In the genomic region with DNA sequence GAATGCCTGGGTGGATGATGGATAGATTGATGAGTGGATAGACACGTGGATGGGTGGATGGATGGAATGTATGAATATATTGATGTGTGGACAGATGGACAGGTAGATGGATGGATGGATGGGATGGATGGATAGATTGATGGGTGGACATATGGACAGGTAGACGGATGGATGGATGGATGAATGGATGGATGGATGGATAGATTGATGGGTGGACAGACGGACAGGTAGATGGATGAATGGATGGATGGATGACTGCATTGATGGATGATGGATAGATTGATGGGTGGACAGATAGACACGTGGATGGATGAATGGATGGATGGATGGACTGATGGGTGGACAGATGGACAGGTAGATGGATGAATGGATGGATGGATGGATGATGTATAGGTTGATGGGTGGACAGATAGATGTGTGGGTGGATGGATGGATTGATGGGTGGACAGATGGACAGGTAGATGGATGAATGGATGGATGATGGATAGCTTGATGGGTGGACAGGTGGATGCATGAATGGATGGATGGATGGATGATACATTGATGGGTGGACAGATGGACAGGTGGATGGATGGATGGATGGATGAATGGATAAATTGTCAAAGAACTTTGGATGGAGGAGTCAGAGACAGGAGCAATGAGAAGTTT, we compare ENCODE assay signal across 26 cellular contexts.
DNase-seq lines count a peak whose midpoint lies in the region; ATAC-seq, FAIRE-seq and TF ChIP-seq lines count a peak whose summit lies in the region.
"Had no signal": no experiment of that assay in that cellular context is flagged by ENCODE, and none has a peak within 500 bp of the region (broad histone marks: within the 10 kb centered on the region; RNA-seq: fewer than 3 reads in every experiment).

No MANE protein-coding gene starts in this region.

- TF ChIP-seq CTCF in natural killer cell (IDR thresholded peaks at IDR 0.05) (no peak), K562 (IDR thresholded peaks at IDR 0.05 in 2 of 3, conservative IDR thresholded peaks at IDR 0.05 in 1 of 3; ENCODE audit: insufficient read depth in 2 of 3, low read depth in 1 of 3, low read length in 3 of 3) (no peak)

- no peaks in the 10 kb centered on the region for H3K9me1 ChIP-seq in K562 (ENCODE audit: control insufficient read depth, insufficient read depth, low read length)

- no peaks in the 10 kb centered on the region for H3K36me3 ChIP-seq in K562 (ENCODE audit: control insufficient read depth, insufficient read depth, low read length)
- H3K36me3 ChIP-seq: BE2C; BLaER1 treated with 17β-estradiol and CSF1 and Interleukin-3, amounts not matched to agents 10 nM and 100 nM had no signal

- H3K27ac Mint-ChIP-seq in natural killer cell treated with Interleukin-12 subunit alpha and Interleukin-12 subunit beta and Interleukin-15 and Interleukin-18, amount 100 ng/mL, for 72 hours, result no peak overlapping the region
- no peak overlapping the region for H3K27ac Mint-ChIP-seq in natural killer cell
- H3K27ac Mint-ChIP-seq: CD14-positive monocyte; CD4-positive, alpha-beta T cell; CD8-positive, alpha-beta memory T cell; H9 had no signal

- no TSS peak for BruUV-seq in K562 (replicated peaks; lab: Mats Ljungman, UMichigan)

- WGBS in K562 (ENCODE audit: insufficient coverage, low coverage, missing lambda C conversion rate), result 0% methylated on average over 4 of the region's 4 CpGs

- no peak for TF ChIP-seq POLR2A in K562 (conservative IDR thresholded peaks at IDR 0.05)

- no peaks in the 10 kb centered on the region for H3K9me3 Mint-ChIP-seq in natural killer cell treated with Interleukin-12 subunit alpha and Interleukin-12 subunit beta and Interleukin-15 and Interleukin-18, amount 100 ng/mL, for 72 hours
- no peaks in the 10 kb centered on the region for H3K9me3 Mint-ChIP-seq in natural killer cell
- H3K9me3 Mint-ChIP-seq: CD4-positive, alpha-beta T cell; CD8-positive, alpha-beta memory T cell had no signal

- in situ Hi-C loops in K562 (cut with MboI), result no loop called here

- H3K4me3 Mint-ChIP-seq in natural killer cell treated with Interleukin-12 subunit alpha and Interleukin-12 subunit beta and Interleukin-15 and Interleukin-18, amount 100 ng/mL, for 72 hours, result no peak overlapping the region
- no peak overlapping the region for H3K4me3 Mint-ChIP-seq in natural killer cell
- H3K4me3 Mint-ChIP-seq: CD14-positive monocyte; CD4-positive, alpha-beta T cell; CD8-positive, alpha-beta memory T cell; H9 had no signal

- no peaks in the 10 kb centered on the region for H3K27me3 Mint-ChIP-seq in natural killer cell treated with Interleukin-12 subunit alpha and Interleukin-12 subunit beta and Interleukin-15 and Interleukin-18, amount 100 ng/mL, for 72 hours
- no peaks in the 10 kb centered on the region for H3K27me3 Mint-ChIP-seq in natural killer cell (ENCODE audit: low read depth in 2 of 2)
- H3K27me3 Mint-ChIP-seq: CD4-positive, alpha-beta T cell had no signal

- ATAC-seq in natural killer cell treated with Interleukin-12 subunit alpha and Interleukin-12 subunit beta and Interleukin-15 and Interleukin-18, amount 100 ng/mL, for 72 hours, result no peak
- ATAC-seq in natural killer cell (no peak), K562 (no peak), Right ventricle myocardium superior (ENCODE audit: poor library complexity) (no peak), HG02642 (IDR thresholded peaks at IDR 0.05; ENCODE audit: poor library complexity, unreplicated experiment) (no peak)
- ATAC-seq: A549, GM12878, HCT116 had no signal

- intact Hi-C loops in natural killer cell (cut with micrococcal nuclease) (no loop called here), K562 (cut with micrococcal nuclease) (no loop called here), posterior vena cava (cut with DNase I) (no loop called here), Right ventricle myocardium superior (cut with DNase I) (no loop called here)

- peaks cover 0 to 12% of the 10 kb centered on the region in 2 experiments; a peak in 3 of 5 replicates for H3K4me1 ChIP-seq in K562 (replicated peaks in 1 of 2; ENCODE audit: control insufficient read depth in 2 of 2, insufficient read depth in 2 of 2, low read length in 2 of 2)
- H3K4me1 ChIP-seq: A549, BE2C had no signal

- H3K79me2 ChIP-seq in K562 (ENCODE audit: control insufficient read depth, insufficient read depth, low read length), result no peaks in the 10 kb centered on the region

- no peaks in the 10 kb centered on the region for H3K4me1 Mint-ChIP-seq in natural killer cell treated with Interleukin-12 subunit alpha and Interleukin-12 subunit beta and Interleukin-15 and Interleukin-18, amount 100 ng/mL, for 72 hours (ENCODE audit: low read depth in 2 of 2)
- H3K4me1 Mint-ChIP-seq in natural killer cell, result no peaks in the 10 kb centered on the region
- H3K4me1 Mint-ChIP-seq: CD14-positive monocyte; CD8-positive, alpha-beta memory T cell had no signal

- no peaks in the 10 kb centered on the region for H3K36me3 Mint-ChIP-seq in natural killer cell treated with Interleukin-12 subunit alpha and Interleukin-12 subunit beta and Interleukin-15 and Interleukin-18, amount 100 ng/mL, for 72 hours
- no peaks in the 10 kb centered on the region for H3K36me3 Mint-ChIP-seq in natural killer cell
- H3K36me3 Mint-ChIP-seq: CD14-positive monocyte; CD8-positive, alpha-beta memory T cell had no signal

- H3K4me2 ChIP-seq in K562 (ENCODE audit: insufficient read depth, low read length), result no peak overlapping the region
- H3K4me2 ChIP-seq: A549; BLaER1 treated with 17β-estradiol and CSF1 and Interleukin-3, amounts not matched to agents 10 nM and 100 nM had no signal

- POLR2A ChIA-PET in K562 (lab: Yijun Ruan, JAX), result interaction anchor here (0.6 to 1.3 kb wide), 2 partner anchors 13 to 815 kb away, joined by 3 read pairs; no protein-coding TSS in a partner anchor

- H3K9ac ChIP-seq in K562 (ENCODE audit: insufficient read depth in 1 of 2, low read depth in 2 of 2, low read length in 2 of 2), result no peak overlapping the region
- H3K9ac ChIP-seq: BLaER1 treated with 17β-estradiol and CSF1 and Interleukin-3, amounts not matched to agents 10 nM and 100 nM; GM23248 had no signal

- CTCF ChIA-PET in K562 (lab: Yijun Ruan, JAX; ENCODE audit: low intra/inter-chr PET ratio), result no interaction called here

- no peak overlapping the region for H2AFZ ChIP-seq in K562 (ENCODE audit: low read depth, low read length)
- H2AFZ ChIP-seq: GM23248 had no signal

- no peak overlapping the region for H3K27ac ChIP-seq in K562 (ENCODE audit: extremely low read depth, low read depth, low read length)
- H3K27ac ChIP-seq: A549; BLaER1 treated with 17β-estradiol and CSF1 and Interleukin-3, amounts not matched to agents 10 nM and 100 nM; GM23248 had no signal

- no peaks in the 10 kb centered on the region for H4K20me1 ChIP-seq in K562 (replicated peaks; ENCODE audit: control insufficient read depth, insufficient read depth, low read length)
- H4K20me1 ChIP-seq: BLaER1 treated with 17β-estradiol and CSF1 and Interleukin-3, amounts not matched to agents 10 nM and 100 nM had no signal

- DNase-seq in natural killer cell treated with Interleukin-12 subunit alpha and Interleukin-12 subunit beta and Interleukin-15 and Interleukin-18, amount 100 ng/mL, for 72 hours (ENCODE audit: low spot score), result peak; percentile 8
- no peak for DNase-seq in natural killer cell
- DNase-seq in K562 (ENCODE audit: extremely low read depth in 1 of 4, low spot score in 3 of 4), result no peak
- DNase-seq in posterior vena cava (ENCODE audit: low spot score), result peak; percentile 0
- no peak for DNase-seq in Right ventricle myocardium superior
- no peak for DNase-seq in activated effector memory CD4-positive, alpha-beta T cell treated with anti-CD3 and anti-CD28 coated beads, Interleukin-2, amount 50 U/mL, for 16 hours
- DNase-seq: 8988T; ACHN; AML-193; BE2C; CD4-positive, alpha-beta T cell; CD8-positive, alpha-beta memory T cell; DMS 273 treated with DMSO at 0.1 percent for 48 hours; DMS79; EL; GDM1; GM23248; H9 had no signal

- FAIRE-seq in K562 (lab: Jason Lieb, UNC), result no peak
- FAIRE-seq: A549, D721Med, GM12878, GM19239 had no signal

- TF ChIP-seq RAD21 in K562 (CRISPR knock-in tag; conservative IDR thresholded peaks at IDR 0.05 in 1 of 2, IDR thresholded peaks at IDR 0.05 in 1 of 2), result no peak

- peaks cover 7% of the 10 kb centered on the region; the same call in 1 of the 2 replicates for H3K9me3 ChIP-seq in K562 (replicated peaks; ENCODE audit: control insufficient read depth, insufficient read depth, low read depth, low read length)
- H3K9me3 ChIP-seq: A549, BE2C had no signal

- no peak for TF ChIP-seq EP300 in K562 (IDR thresholded peaks at IDR 0.05; ENCODE audit: low read length)

- peaks cover 0 to 7% of the 10 kb centered on the region in 2 experiments; a peak in 3 of 5 replicates for H3K27me3 ChIP-seq in K562 (ENCODE audit: control insufficient read depth in 2 of 2, insufficient read depth in 2 of 2, low read length in 2 of 2)
- H3K27me3 ChIP-seq: BE2C; BLaER1 treated with 17β-estradiol and CSF1 and Interleukin-3, amounts not matched to agents 10 nM and 100 nM had no signal

- no peak overlapping the region for H3K4me3 ChIP-seq in K562
- H3K4me3 ChIP-seq: A549; BLaER1 treated with 17β-estradiol and CSF1 and Interleukin-3, amounts not matched to agents 10 nM and 100 nM; GM12878; GM23248 had no signal

TF ChIP-seq in K562, 482 proteins besides CTCF, POLR2A, EP300 and RAD21:
- TF ChIP-seq SETDB1 (IDR thresholded peaks at IDR 0.05; ENCODE audit: low read length) (peak; percentile 28), NR2C2 (CRISPR knock-in tag; IDR thresholded peaks at IDR 0.05) (no peak), NR2C2 (tag; IDR thresholded peaks at IDR 0.05) (no peak), XRCC3 (IDR thresholded peaks at IDR 0.05) (no peak), RBM25 (IDR thresholded peaks at IDR 0.05; ENCODE audit: low read depth, low read length, severe bottlenecking) (no peak), TCF7 (IDR thresholded peaks at IDR 0.05; ENCODE audit: borderline replicate concordance) (no peak)
- TF ChIP-seq, protein P1, sequence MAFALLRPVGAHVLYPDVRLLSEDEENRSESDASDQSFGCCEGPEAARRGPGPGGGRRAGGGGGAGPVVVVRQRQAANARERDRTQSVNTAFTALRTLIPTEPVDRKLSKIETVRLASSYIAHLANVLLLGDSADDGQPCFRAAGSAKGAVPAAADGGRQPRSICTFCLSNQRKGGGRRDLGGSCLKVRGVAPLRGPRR (CRISPR knock-in tag; IDR thresholded peaks at IDR 0.05), result no peak
- TF ChIP-seq, protein P2, sequence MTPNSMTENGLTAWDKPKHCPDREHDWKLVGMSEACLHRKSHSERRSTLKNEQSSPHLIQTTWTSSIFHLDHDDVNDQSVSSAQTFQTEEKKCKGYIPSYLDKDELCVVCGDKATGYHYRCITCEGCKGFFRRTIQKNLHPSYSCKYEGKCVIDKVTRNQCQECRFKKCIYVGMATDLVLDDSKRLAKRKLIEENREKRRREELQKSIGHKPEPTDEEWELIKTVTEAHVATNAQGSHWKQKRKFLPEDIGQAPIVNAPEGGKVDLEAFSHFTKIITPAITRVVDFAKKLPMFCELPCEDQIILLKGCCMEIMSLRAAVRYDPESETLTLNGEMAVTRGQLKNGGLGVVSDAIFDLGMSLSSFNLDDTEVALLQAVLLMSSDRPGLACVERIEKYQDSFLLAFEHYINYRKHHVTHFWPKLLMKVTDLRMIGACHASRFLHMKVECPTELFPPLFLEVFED (CRISPR knock-in tag; conservative IDR thresholded peaks at IDR 0.05), result no peak

Comparison
In these comparisons a context has a peak if more than half of its experiments do, and no peak if none do; other contexts are left out.
1. DNase-seq: peak in natural killer cell treated with Interleukin-12 subunit alpha and Interleukin-12 subunit beta and Interleukin-15 and Interleukin-18, amount 100 ng/mL, for 72 hours (single experiment) and posterior vena cava (single experiment); none in natural killer cell (single experiment), K562 (0 of 4), Right ventricle myocardium superior (single experiment) and activated effector memory CD4-positive, alpha-beta T cell treated with anti-CD3 and anti-CD28 coated beads, Interleukin-2, amount 50 U/mL, for 16 hours (single experiment).